17 cellular contexts compared by ENCODE assay signal in the genomic region with DNA sequence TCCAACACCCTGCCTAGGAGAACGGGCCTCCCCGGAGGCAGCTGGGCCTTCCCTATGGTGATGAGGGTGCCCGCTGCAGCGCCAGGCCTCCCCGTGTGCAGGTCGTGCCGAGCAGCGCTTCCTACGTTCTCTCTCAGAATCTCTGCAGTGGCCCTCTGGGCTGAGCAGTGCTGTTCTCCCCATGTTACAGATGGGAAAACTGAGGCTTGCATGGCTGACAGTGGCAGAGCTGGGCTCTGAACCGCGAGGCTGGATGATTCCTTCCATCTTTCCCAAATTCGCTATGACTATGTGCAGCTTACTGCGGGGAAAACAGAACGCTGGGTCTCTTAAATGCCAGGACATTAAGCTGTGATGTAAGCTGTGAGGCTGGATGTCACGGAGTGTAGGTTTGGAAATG. TPM values are rescaled to one million over a fixed set of nuclear protein-coding genes. Genes with fewer than 3 reads are reported as not detected.
DNase-seq lines count a peak whose midpoint lies in the region; ATAC-seq and TF ChIP-seq lines count a peak whose summit lies in the region.
"Had no signal": no experiment of that assay in that cellular context is flagged by ENCODE, and none has a peak within 500 bp of the region (broad histone marks: within the 10 kb centered on the region; RNA-seq: fewer than 3 reads in every experiment).

No MANE protein-coding gene starts in this region.

- H3K27ac ChIP-seq in left ventricle myocardium inferior (replicated peaks): peak overlapping the region; percentile 59
- H3K27ac ChIP-seq: BLaER1 had no signal

- intact Hi-C loops in left ventricle myocardium inferior (cut with micrococcal nuclease): no loop called here
- intact Hi-C loops in left cardiac atrium (cut with DNase I): no loop called here

- no peaks in the 10 kb centered on the region for H3K27me3 ChIP-seq in left ventricle myocardium inferior (ENCODE audit: low read depth)
- H3K27me3 ChIP-seq: BLaER1 had no signal

- no peak overlapping the region for H3K27ac Mint-ChIP-seq in neural crest cell (ENCODE audit: unreplicated experiment)

- H3K36me3 Mint-ChIP-seq in neural crest cell (ENCODE audit: low read depth): peaks cover 2% of the 10 kb centered on the region

- peaks cover 97% of the 10 kb centered on the region for H3K4me1 ChIP-seq in left ventricle myocardium inferior

- no peaks in the 10 kb centered on the region for H3K4me1 Mint-ChIP-seq in neural crest cell

- peak overlapping the region; percentile 41 for H3K4me3 Mint-ChIP-seq in neural crest cell
- H3K4me3 Mint-ChIP-seq: CD4-positive, CD25-positive, alpha-beta regulatory T cell had no signal

- ATAC-seq in left cardiac atrium: no peak
- ATAC-seq in HG03354 (IDR thresholded peaks at IDR 0.05; ENCODE audit: poor library complexity, severe bottlenecking, unreplicated experiment): no peak

- no peaks in the 10 kb centered on the region for H3K9me3 ChIP-seq in left ventricle myocardium inferior (replicated peaks)
- H3K9me3 ChIP-seq: BLaER1, SK-N-SH had no signal

- no peaks in the 10 kb centered on the region for H3K27me3 Mint-ChIP-seq in neural crest cell (ENCODE audit: low read depth)

- H3K36me3 ChIP-seq in left ventricle myocardium inferior: peaks cover 92% of the 10 kb centered on the region

- TF ChIP-seq CTCF in left ventricle myocardium inferior (IDR thresholded peaks at IDR 0.05; ENCODE audit: borderline replicate concordance) (no peak), neural crest cell (conservative IDR thresholded peaks at IDR 0.05) (no peak)

- DNase-seq in left ventricle myocardium inferior (no peak), left cardiac atrium (no peak), neural crest cell (ENCODE audit: low read depth, low spot score) (no peak), amygdala (lab: John Stamatoyannopoulos, UW) (no peak)
- DNase-seq: CD4-positive, CD25-positive, alpha-beta regulatory T cell; KBM-7; MV-4-11; NCI-H1105; NCI-H1436 treated with DMSO at 0.1 percent for 48 hours; NCI-H187 treated with DMSO at 0.1 percent for 48 hours; NCI-H524; NCI-H748 treated with DMSO at 0.1 percent for 48 hours; SK-N-SH had no signal

- no peak overlapping the region for H3K4me3 ChIP-seq in left ventricle myocardium inferior
- H3K4me3 ChIP-seq: BLaER1 had no signal

- H3K9me3 Mint-ChIP-seq in neural crest cell: no peaks in the 10 kb centered on the region
- H3K9me3 Mint-ChIP-seq: CD4-positive, CD25-positive, alpha-beta regulatory T cell had no signal

RNA-seq across cellular contexts. Expression of a gene that starts 8.9 kb away (rescaled TPM):
- total RNA-seq in left ventricle myocardium inferior (83.7 TPM), left cardiac atrium (10 to 100 TPM; 43.9 to 75.8 TPM), neural crest cell (18.8 and 19.0 TPM in 2 replicates)

RNA-seq across cellular contexts. Expression of a gene that starts 14.0 kb away (rescaled TPM):
- total RNA-seq in left ventricle myocardium inferior: 12.9 TPM
- 10 to 100 TPM; 11.5 to 14.3 TPM for total RNA-seq in left cardiac atrium
- 35.7 and 41.0 TPM in 2 replicates for total RNA-seq in neural crest cell

RNA-seq across cellular contexts. Expression of a gene that starts 19.7 kb away (rescaled TPM):
- total RNA-seq in left ventricle myocardium inferior: 6.8 TPM
- 1 to 10 TPM; 7.8 to 9.0 TPM for total RNA-seq in left cardiac atrium
- total RNA-seq in neural crest cell: 32.6 and 33.5 TPM in 2 replicates

RNA-seq across cellular contexts. Expression of a gene that starts 30.9 kb away (rescaled TPM):
- total RNA-seq in left ventricle myocardium inferior (14.9 TPM), left cardiac atrium (10 to 100 TPM in 1 of 2 donors, 1 to 10 TPM in 1; 8.9 to 14.6 TPM), neural crest cell (26.1 and 28.5 TPM in 2 replicates)

RNA-seq across cellular contexts. Expression of a gene that starts 38.7 kb away (rescaled TPM):
- not detected for total RNA-seq in left ventricle myocardium inferior
- not detected for total RNA-seq in left cardiac atrium
- total RNA-seq in neural crest cell: not detected in 2 replicates
- total RNA-seq: CD4-positive, CD25-positive, alpha-beta regulatory T cell; HT-29; MCF 10A had no signal
